ENCODE assay signal across 6 cellular contexts in the genomic region with DNA sequence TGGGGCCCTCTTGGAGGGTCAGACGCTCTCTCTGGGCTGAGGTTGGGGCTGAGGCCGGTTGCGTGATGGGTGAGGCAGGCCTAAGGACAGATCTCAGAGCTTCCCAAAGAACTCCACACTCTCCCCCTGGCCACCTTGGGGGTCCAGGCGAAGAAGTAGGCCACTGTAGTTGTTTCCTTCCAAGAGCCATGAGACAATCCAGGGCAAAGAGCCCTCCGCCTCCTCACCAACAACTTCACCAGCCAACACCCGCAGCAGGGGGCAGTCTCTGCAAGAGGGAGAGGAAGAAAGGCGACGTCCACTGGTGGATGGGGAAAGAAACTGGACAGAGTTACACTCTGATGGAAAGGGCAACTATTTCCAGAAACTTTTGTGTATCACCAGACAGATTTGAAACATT. TPM values are rescaled to one million over a fixed set of nuclear protein-coding genes. Genes with fewer than 3 reads are reported as not detected.
DNase-seq lines count a peak whose midpoint lies in the region; ATAC-seq and TF ChIP-seq lines count a peak whose summit lies in the region.

No MANE protein-coding gene starts in this region.

- H3K18ac ChIP-seq in trophoblast cell (ENCODE audit: low read length) = no peak overlapping the region

- peaks cover 30% of the 10 kb centered on the region for H3K4me1 Mint-ChIP-seq in chondrocyte (ENCODE audit: low read depth)
- peaks cover 2% of the 10 kb centered on the region for H3K4me1 Mint-ChIP-seq in stimulated activated naive CD8-positive, alpha-beta T cell treated with anti-CD3 and anti-CD28 coated beads, Interleukin-15, amount 100 ng/mL, for 72 hours

- no CpG with 5 or more reads among the region's 8 CpGs for WGBS in trophoblast cell (ENCODE audit: extremely low coverage, insufficient coverage, insufficient read length)

- H3K23ac ChIP-seq in trophoblast cell (ENCODE audit: low read length) = no peak overlapping the region

- H2BK120ac ChIP-seq in trophoblast cell (ENCODE audit: insufficient read depth, low read length, poor library complexity) = no peak overlapping the region

- no peak overlapping the region for H3K4me2 ChIP-seq in trophoblast cell (ENCODE audit: low read length)

- H3K27me3 Mint-ChIP-seq in chondrocyte (ENCODE audit: low read depth) = no peaks in the 10 kb centered on the region
- no peaks in the 10 kb centered on the region for H3K27me3 Mint-ChIP-seq in stimulated activated naive CD8-positive, alpha-beta T cell treated with anti-CD3 and anti-CD28 coated beads, Interleukin-15, amount 100 ng/mL, for 72 hours

- H2BK5ac ChIP-seq in trophoblast cell (ENCODE audit: low read depth, low read length, poor library complexity) = no peak overlapping the region

- no peak overlapping the region for H2AK5ac ChIP-seq in trophoblast cell (ENCODE audit: low read length)

- no peaks in the 10 kb centered on the region for H3K9me3 Mint-ChIP-seq in chondrocyte (ENCODE audit: low read depth)
- no peaks in the 10 kb centered on the region for H3K9me3 Mint-ChIP-seq in stimulated activated naive CD8-positive, alpha-beta T cell treated with anti-CD3 and anti-CD28 coated beads, Interleukin-15, amount 100 ng/mL, for 72 hours

- no peak for ATAC-seq in stimulated activated naive CD8-positive, alpha-beta T cell treated with anti-CD3 and anti-CD28 coated beads, Interleukin-15, amount 100 ng/mL, for 72 hours

- no peak for TF ChIP-seq EP300 in Ishikawa (IDR thresholded peaks at IDR 0.05; ENCODE audit: borderline replicate concordance)

- H2BK12ac ChIP-seq in trophoblast cell (ENCODE audit: low read length) = no peak overlapping the region

- H3K4me3 ChIP-seq in trophoblast cell (ENCODE audit: low read depth, low read length) = no peak overlapping the region

- no peak overlapping the region for H2AFZ ChIP-seq in trophoblast cell (ENCODE audit: insufficient read depth, low read length, poor library complexity)

- H3K4me3 Mint-ChIP-seq in chondrocyte (ENCODE audit: unreplicated experiment) = no peak overlapping the region
- no peak overlapping the region for H3K4me3 Mint-ChIP-seq in stimulated activated naive CD8-positive, alpha-beta T cell treated with anti-CD3 and anti-CD28 coated beads, Interleukin-15, amount 100 ng/mL, for 72 hours

- no peaks in the 10 kb centered on the region for H3K4me1 ChIP-seq in trophoblast cell (ENCODE audit: control insufficient read depth in 1 of 2, insufficient read depth in 2 of 2, low read length in 2 of 2)

- no peak overlapping the region for H3K9ac ChIP-seq in trophoblast cell (ENCODE audit: low read length)

- no peak overlapping the region for H4K91ac ChIP-seq in trophoblast cell (ENCODE audit: low read depth, low read length)

- no peak overlapping the region for H3K4ac ChIP-seq in trophoblast cell (ENCODE audit: low read depth, low read length)

- no peaks in the 10 kb centered on the region for H3K27me3 ChIP-seq in trophoblast cell (ENCODE audit: insufficient read depth, low read length)

- no peak overlapping the region for H3K14ac ChIP-seq in trophoblast cell (ENCODE audit: low read length)

- no peak overlapping the region for H3K27ac ChIP-seq in trophoblast cell (ENCODE audit: low read depth, low read length)

- no peaks in the 10 kb centered on the region for H3K36me3 Mint-ChIP-seq in chondrocyte (ENCODE audit: low read depth)

- H4K8ac ChIP-seq in trophoblast cell (ENCODE audit: low read depth, low read length) = no peak overlapping the region

- no peaks in the 10 kb centered on the region for H3K79me1 ChIP-seq in trophoblast cell (ENCODE audit: low read length)

- peaks cover 3% of the 10 kb centered on the region for H3K9me3 ChIP-seq in trophoblast cell (ENCODE audit: insufficient read depth, low read depth, low read length)

- H3K27ac Mint-ChIP-seq in chondrocyte (ENCODE audit: unreplicated experiment) = no peak overlapping the region
- H3K27ac Mint-ChIP-seq in stimulated activated naive CD8-positive, alpha-beta T cell treated with anti-CD3 and anti-CD28 coated beads, Interleukin-15, amount 100 ng/mL, for 72 hours = no peak overlapping the region

- no peaks in the 10 kb centered on the region for H3K36me3 ChIP-seq in trophoblast cell (ENCODE audit: control insufficient read depth in 1 of 2, insufficient read depth in 2 of 2, low read length in 2 of 2)

- no peak for DNase-seq in chondrocyte (ENCODE audit: low spot score)
- peak; percentile 64 to 79 for DNase-seq in trophoblast cell
- DNase-seq in stimulated activated naive CD8-positive, alpha-beta T cell treated with anti-CD3 and anti-CD28 coated beads, Interleukin-15, amount 100 ng/mL, for 72 hours = no peak
- DNase-seq in activated CD4-positive, alpha-beta T cell treated with anti-CD3 and anti-CD28 coated beads, Interleukin-2, amount 50 U/mL, for 4 hours = no peak
- DNase-seq in NCI-H187 (lab: John Stamatoyannopoulos, UW) = no peak

- peak; percentile 33 for TF ChIP-seq CTCF in chondrocyte (IDR thresholded peaks at IDR 0.05)

- TF ChIP-seq RAD21 in Ishikawa (IDR thresholded peaks at IDR 0.05; ENCODE audit: low read depth) = peak; percentile 80

- H3K79me2 ChIP-seq in trophoblast cell (ENCODE audit: control insufficient read depth, insufficient read depth, low read length, poor library complexity) = no peaks in the 10 kb centered on the region

- H4K12ac ChIP-seq in trophoblast cell (ENCODE audit: low read depth, low read length) = no peak overlapping the region

TF ChIP-seq in Ishikawa, 13 proteins besides CTCF, POLR2A, EP300 and RAD21:
- TF ChIP-seq NFIC (IDR thresholded peaks at IDR 0.05) = no peak
- TF ChIP-seq, protein P1, sequence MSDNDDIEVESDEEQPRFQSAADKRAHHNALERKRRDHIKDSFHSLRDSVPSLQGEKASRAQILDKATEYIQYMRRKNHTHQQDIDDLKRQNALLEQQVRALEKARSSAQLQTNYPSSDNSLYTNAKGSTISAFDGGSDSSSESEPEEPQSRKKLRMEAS (IDR thresholded peaks at IDR 0.05) = no peak
- no peak for TF ChIP-seq CREB1 (IDR thresholded peaks at IDR 0.05; ENCODE audit: low read depth)
- TF ChIP-seq TCF12 (IDR thresholded peaks at IDR 0.05; ENCODE audit: low read depth) = no peak
- TF ChIP-seq, protein P2, sequence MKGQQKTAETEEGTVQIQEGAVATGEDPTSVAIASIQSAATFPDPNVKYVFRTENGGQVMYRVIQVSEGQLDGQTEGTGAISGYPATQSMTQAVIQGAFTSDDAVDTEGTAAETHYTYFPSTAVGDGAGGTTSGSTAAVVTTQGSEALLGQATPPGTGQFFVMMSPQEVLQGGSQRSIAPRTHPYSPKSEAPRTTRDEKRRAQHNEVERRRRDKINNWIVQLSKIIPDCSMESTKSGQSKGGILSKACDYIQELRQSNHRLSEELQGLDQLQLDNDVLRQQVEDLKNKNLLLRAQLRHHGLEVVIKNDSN (IDR thresholded peaks at IDR 0.05) = no peak
- TF ChIP-seq TEAD4 (IDR thresholded peaks at IDR 0.05) = no peak
- TF ChIP-seq CEBPB (IDR thresholded peaks at IDR 0.05) = no peak
- no peak for TF ChIP-seq EGR1 (IDR thresholded peaks at IDR 0.05)
- TF ChIP-seq FOXM1 (IDR thresholded peaks at IDR 0.05; ENCODE audit: borderline replicate concordance, low read depth) = no peak
- TF ChIP-seq YY1 (IDR thresholded peaks at IDR 0.05; ENCODE audit: low read depth) = no peak
- TF ChIP-seq ZBTB7A (IDR thresholded peaks at IDR 0.05; ENCODE audit: low read depth) = no peak
- TF ChIP-seq, protein P3, sequence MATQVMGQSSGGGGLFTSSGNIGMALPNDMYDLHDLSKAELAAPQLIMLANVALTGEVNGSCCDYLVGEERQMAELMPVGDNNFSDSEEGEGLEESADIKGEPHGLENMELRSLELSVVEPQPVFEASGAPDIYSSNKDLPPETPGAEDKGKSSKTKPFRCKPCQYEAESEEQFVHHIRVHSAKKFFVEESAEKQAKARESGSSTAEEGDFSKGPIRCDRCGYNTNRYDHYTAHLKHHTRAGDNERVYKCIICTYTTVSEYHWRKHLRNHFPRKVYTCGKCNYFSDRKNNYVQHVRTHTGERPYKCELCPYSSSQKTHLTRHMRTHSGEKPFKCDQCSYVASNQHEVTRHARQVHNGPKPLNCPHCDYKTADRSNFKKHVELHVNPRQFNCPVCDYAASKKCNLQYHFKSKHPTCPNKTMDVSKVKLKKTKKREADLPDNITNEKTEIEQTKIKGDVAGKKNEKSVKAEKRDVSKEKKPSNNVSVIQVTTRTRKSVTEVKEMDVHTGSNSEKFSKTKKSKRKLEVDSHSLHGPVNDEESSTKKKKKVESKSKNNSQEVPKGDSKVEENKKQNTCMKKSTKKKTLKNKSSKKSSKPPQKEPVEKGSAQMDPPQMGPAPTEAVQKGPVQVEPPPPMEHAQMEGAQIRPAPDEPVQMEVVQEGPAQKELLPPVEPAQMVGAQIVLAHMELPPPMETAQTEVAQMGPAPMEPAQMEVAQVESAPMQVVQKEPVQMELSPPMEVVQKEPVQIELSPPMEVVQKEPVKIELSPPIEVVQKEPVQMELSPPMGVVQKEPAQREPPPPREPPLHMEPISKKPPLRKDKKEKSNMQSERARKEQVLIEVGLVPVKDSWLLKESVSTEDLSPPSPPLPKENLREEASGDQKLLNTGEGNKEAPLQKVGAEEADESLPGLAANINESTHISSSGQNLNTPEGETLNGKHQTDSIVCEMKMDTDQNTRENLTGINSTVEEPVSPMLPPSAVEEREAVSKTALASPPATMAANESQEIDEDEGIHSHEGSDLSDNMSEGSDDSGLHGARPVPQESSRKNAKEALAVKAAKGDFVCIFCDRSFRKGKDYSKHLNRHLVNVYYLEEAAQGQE (IDR thresholded peaks at IDR 0.05; ENCODE audit: low read depth) = no peak
TF ChIP-seq in Ishikawa: peak in this region for 0.

RNA-seq across cellular contexts. Expression of a gene that starts 10.7 kb away (rescaled TPM):
- 74.3 to 99.4 TPM (median 79.2 TPM) in 3 replicates for total RNA-seq in chondrocyte
- 64.7 and 66.8 TPM in 2 replicates for polyA plus RNA-seq in trophoblast cell (2013)

RNA-seq across cellular contexts. Expression of a gene that starts 10.9 kb away (rescaled TPM):
- 39.0 to 47.0 TPM (median 42.3 TPM) in 3 replicates for total RNA-seq in chondrocyte
- 7.4 and 8.2 TPM in 2 replicates for polyA plus RNA-seq in trophoblast cell (2013)

RNA-seq across cellular contexts. Expression of a gene that starts 18.0 kb away (rescaled TPM):
- 46.5 to 50.4 TPM (median 50.3 TPM) in 3 replicates for total RNA-seq in chondrocyte
- 26.1 and 29.2 TPM in 2 replicates for polyA plus RNA-seq in trophoblast cell (2013)

RNA-seq across cellular contexts. Expression of a gene that starts 27.8 kb away (rescaled TPM):
- 5.6 to 6.2 TPM (median 6.0 TPM) in 3 replicates for total RNA-seq in chondrocyte
- 9.4 and 10.7 TPM in 2 replicates for polyA plus RNA-seq in trophoblast cell (2013)

RNA-seq across cellular contexts. Expression of a gene that starts 57.7 kb away (rescaled TPM):
- not detected in 3 replicates for total RNA-seq in chondrocyte
- polyA plus RNA-seq in trophoblast cell (2013) = 0.19 and 0.24 TPM in 2 replicates

Comparison
In these comparisons a context has a peak if more than half of its experiments do, and no peak if none do; other contexts are left out.
1. DNase-seq: peak in trophoblast cell (2 of 2); none in chondrocyte (single experiment), stimulated activated naive CD8-positive, alpha-beta T cell treated with anti-CD3 and anti-CD28 coated beads, Interleukin-15, amount 100 ng/mL, for 72 hours (0 of 2), activated CD4-positive, alpha-beta T cell treated with anti-CD3 and anti-CD28 coated beads, Interleukin-2, amount 50 U/mL, for 4 hours (0 of 2) and NCI-H187 (0 of 2).